Comparison of ENCODE assay signal across 8 cellular contexts in the genomic region with DNA sequence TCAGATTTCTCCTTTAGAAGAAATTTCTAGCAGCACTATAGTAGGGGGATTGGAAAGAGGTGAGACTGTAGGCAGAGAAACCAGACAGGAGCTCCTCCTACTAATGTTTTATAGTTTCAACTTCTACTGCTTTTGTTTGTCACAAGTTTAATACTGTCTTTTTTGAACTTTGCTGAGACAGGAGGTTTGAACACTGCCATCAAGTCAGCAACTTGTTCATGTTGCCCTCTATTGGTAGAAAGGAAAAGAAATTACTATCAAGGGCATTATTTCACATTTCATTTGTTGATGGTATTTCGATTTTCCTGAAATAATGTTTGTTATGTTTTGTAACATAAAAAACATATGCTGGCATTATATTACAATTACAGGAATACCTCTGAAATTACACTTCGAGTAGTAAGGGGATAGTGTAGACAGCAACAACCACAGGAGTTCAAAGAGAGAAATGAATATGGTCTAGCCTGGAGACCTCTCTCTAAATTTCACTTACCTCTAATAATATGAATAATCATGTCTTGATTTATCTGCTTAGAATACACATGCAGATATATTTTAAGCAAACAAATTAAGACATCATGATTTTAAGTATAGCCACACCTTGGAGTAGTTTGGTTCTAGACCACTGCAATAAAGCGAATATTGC. TPM values are rescaled to one million over a fixed set of nuclear protein-coding genes. Genes with fewer than 3 reads are reported as not detected.
DNase-seq lines count a peak whose midpoint lies in the region; ATAC-seq and TF ChIP-seq lines count a peak whose summit lies in the region.

No MANE protein-coding gene starts in this region.

- intact Hi-C loops in prostate gland (cut with DNase I) = no loop called here

- no peaks in the 10 kb centered on the region for H3K9me2 ChIP-seq in SU-DHL-6 (replicated peaks; ENCODE audit: insufficient read depth, low read length)

- no peak overlapping the region for H3K27ac Mint-ChIP-seq in activated CD4-positive, alpha-beta memory T cell treated with anti-CD3 and anti-CD28 coated beads, Interleukin-2, amount 10 ng/mL, durations not matched to agents 7 days and 5 days

- no peak overlapping the region for H3K9ac ChIP-seq in SU-DHL-6 (ENCODE audit: low read length)

- no peaks in the 10 kb centered on the region for H3F3A ChIP-seq in SU-DHL-6 (ENCODE audit: insufficient read depth)

- H3K4me3 Mint-ChIP-seq in activated CD4-positive, alpha-beta memory T cell treated with anti-CD3 and anti-CD28 coated beads, Interleukin-2, amount 10 ng/mL, durations not matched to agents 7 days and 5 days = no peak overlapping the region

- CTCF ChIA-PET in activated CD4-positive, alpha-beta memory T cell treated with anti-CD3 and anti-CD28 coated beads, Interleukin-2, amount 10 ng/mL, durations not matched to agents 7 days and 5 days (lab: Charles Lee) = interaction anchor here (1.1 to 1.2 kb wide), 2 partner anchors 12 to 76 kb away, joined by 3 read pairs; a partner anchor contains a TSS

- no peaks in the 10 kb centered on the region for H3K9me3 Mint-ChIP-seq in activated CD4-positive, alpha-beta memory T cell treated with anti-CD3 and anti-CD28 coated beads, Interleukin-2, amount 10 ng/mL, durations not matched to agents 7 days and 5 days

- 57% methylated on average over 3 of the region's 3 CpGs for WGBS in prostate gland

- H3K36me3 Mint-ChIP-seq in activated CD4-positive, alpha-beta memory T cell treated with anti-CD3 and anti-CD28 coated beads, Interleukin-2, amount 10 ng/mL, durations not matched to agents 7 days and 5 days (ENCODE audit: low read depth) = no peaks in the 10 kb centered on the region

- H3K4me3 ChIP-seq in SU-DHL-6 (ENCODE audit: insufficient read depth, low read length, poor library complexity, severe bottlenecking) = no peak overlapping the region
- no peak overlapping the region for H3K4me3 ChIP-seq in fibroblast of villous mesenchyme (ENCODE audit: low read depth, low read length)
- no peak overlapping the region for H3K4me3 ChIP-seq in prostate gland

- peak; percentile 48 for DNase-seq in NCI-H82 (lab: John Stamatoyannopoulos, UW)
- DNase-seq in NCI-H82 treated with DMSO at 0.1 percent for 48 hours (lab: John Stamatoyannopoulos, UW; ENCODE audit: unreplicated experiment) = no peak
- DNase-seq in fibroblast of villous mesenchyme (ENCODE audit: low read depth) = peak; percentile 65
- DNase-seq in prostate gland (ENCODE audit: low spot score) = no peak
- no peak for DNase-seq in activated CD4-positive, alpha-beta memory T cell treated with anti-CD3 and anti-CD28 coated beads, Interleukin-2, amount 10 ng/mL, durations not matched to agents 7 days and 5 days
- no peak for DNase-seq in activated naive CD4-positive, alpha-beta T cell treated with Interleukin-2 at 50 U/mL for 16 hours

- no peaks in the 10 kb centered on the region for H3K79me2 ChIP-seq in SU-DHL-6 (ENCODE audit: insufficient read depth, low read length)

- TF ChIP-seq POLR2A in prostate gland (IDR thresholded peaks at IDR 0.05) = no peak

- peak; percentile 64 for ATAC-seq in HG02885 (IDR thresholded peaks at IDR 0.05; ENCODE audit: poor library complexity, unreplicated experiment)

- H3K9me3 ChIP-seq in SU-DHL-6 (ENCODE audit: insufficient read depth, low read length) (no peaks in the 10 kb centered on the region), prostate gland (no peaks in the 10 kb centered on the region)

- no peaks in the 10 kb centered on the region for H3K27me3 Mint-ChIP-seq in activated CD4-positive, alpha-beta memory T cell treated with anti-CD3 and anti-CD28 coated beads, Interleukin-2, amount 10 ng/mL, durations not matched to agents 7 days and 5 days

- H3K4me1 Mint-ChIP-seq in activated CD4-positive, alpha-beta memory T cell treated with anti-CD3 and anti-CD28 coated beads, Interleukin-2, amount 10 ng/mL, durations not matched to agents 7 days and 5 days = peaks cover 5% of the 10 kb centered on the region

- no peaks in the 10 kb centered on the region for H4K20me1 ChIP-seq in SU-DHL-6 (ENCODE audit: low read depth, low read length)

- H3K27me3 ChIP-seq in SU-DHL-6 (ENCODE audit: low read length) = no peaks in the 10 kb centered on the region
- H3K27me3 ChIP-seq in prostate gland (replicated peaks; ENCODE audit: insufficient read depth) = no peaks in the 10 kb centered on the region

- no peak overlapping the region for H3K4me2 ChIP-seq in SU-DHL-6 (ENCODE audit: low read depth, low read length, poor library complexity, severe bottlenecking)

- H3K27ac ChIP-seq in SU-DHL-6 (ENCODE audit: low read depth, low read length) = no peak overlapping the region
- no peak overlapping the region for H3K27ac ChIP-seq in prostate gland

- TF ChIP-seq CTCF in SU-DHL-6 (IDR thresholded peaks at IDR 0.05; ENCODE audit: insufficient read depth, low read length, poor library complexity, severe bottlenecking) = peak; percentile 69
- TF ChIP-seq CTCF in fibroblast of villous mesenchyme (IDR thresholded peaks at IDR 0.05; ENCODE audit: insufficient read depth, low read depth, low read length) = peak; percentile 65
- peak in 3 of 4 experiments; percentile 48 to 66 (median 54) for TF ChIP-seq CTCF in prostate gland (IDR thresholded peaks at IDR 0.05)

- H2AFZ ChIP-seq in SU-DHL-6 (ENCODE audit: low read depth, low read length, severe bottlenecking) = peak overlapping the region; percentile 36

- H3K36me3 ChIP-seq in SU-DHL-6 (ENCODE audit: low read length) (no peaks in the 10 kb centered on the region), prostate gland (no peaks in the 10 kb centered on the region)

- POLR2A ChIA-PET in activated CD4-positive, alpha-beta memory T cell treated with anti-CD3 and anti-CD28 coated beads, Interleukin-2, amount 10 ng/mL, durations not matched to agents 7 days and 5 days (lab: Charles Lee) = no interaction called here

- no peaks in the 10 kb centered on the region for H3K4me1 ChIP-seq in prostate gland (replicated peaks)

RNA-seq across cellular contexts. Expression of a gene that starts 12.4 kb away (rescaled TPM):
- total RNA-seq in fibroblast of villous mesenchyme (61.2 and 70.8 TPM in 2 replicates), prostate gland (10 to 100 TPM; 16.8 to 43.7 TPM)
- total RNA-seq in activated CD4-positive, alpha-beta memory T cell treated with anti-CD3 and anti-CD28 coated beads, Interleukin-2, amount 10 ng/mL, durations not matched to agents 7 days and 5 days = 10 to 100 TPM; 11.4 to 11.7 TPM

Comparison
In these comparisons a context has a peak if more than half of its experiments do, and no peak if none do; other contexts are left out.
1. DNase-seq: peak in NCI-H82 (single experiment) and fibroblast of villous mesenchyme (single experiment); none in NCI-H82 treated with DMSO at 0.1 percent for 48 hours (single experiment), prostate gland (single experiment), activated CD4-positive, alpha-beta memory T cell treated with anti-CD3 and anti-CD28 coated beads, Interleukin-2, amount 10 ng/mL, durations not matched to agents 7 days and 5 days (single experiment) and activated naive CD4-positive, alpha-beta T cell treated with Interleukin-2 at 50 U/mL for 16 hours (single experiment).
2. Peak in every context shown above with its lines, with median percentiles within 50 percentile points of each other: CTCF ChIP-seq.